1 cellular context compared by ENCODE assay signal in genomic region chr1:226733309-226733708, GRCh38.
TF ChIP-seq lines count a peak whose summit lies in the region.

No MANE protein-coding gene starts in this region.

TF ChIP-seq in SK-N-SH, 30 proteins besides CTCF, POLR2A, EP300 and RAD21 (continued from another document):
- TF ChIP-seq ZBTB33 (IDR thresholded peaks at IDR 0.05; ENCODE audit: borderline replicate concordance, low read depth): no peak
- no peak for TF ChIP-seq FOXJ3 (CRISPR knock-in tag; IDR thresholded peaks at IDR 0.05)
- TF ChIP-seq MXI1 (IDR thresholded peaks at IDR 0.05; ENCODE audit: low read depth, low read length): no peak
- TF ChIP-seq SMC3 (IDR thresholded peaks at IDR 0.05; ENCODE audit: low read depth, low read length): no peak
- no peak for TF ChIP-seq MAX (IDR thresholded peaks at IDR 0.05; ENCODE audit: low read depth)
- no peak for TF ChIP-seq ELF1 (IDR thresholded peaks at IDR 0.05)
